31 cellular contexts compared by ENCODE assay signal in the genomic region with DNA sequence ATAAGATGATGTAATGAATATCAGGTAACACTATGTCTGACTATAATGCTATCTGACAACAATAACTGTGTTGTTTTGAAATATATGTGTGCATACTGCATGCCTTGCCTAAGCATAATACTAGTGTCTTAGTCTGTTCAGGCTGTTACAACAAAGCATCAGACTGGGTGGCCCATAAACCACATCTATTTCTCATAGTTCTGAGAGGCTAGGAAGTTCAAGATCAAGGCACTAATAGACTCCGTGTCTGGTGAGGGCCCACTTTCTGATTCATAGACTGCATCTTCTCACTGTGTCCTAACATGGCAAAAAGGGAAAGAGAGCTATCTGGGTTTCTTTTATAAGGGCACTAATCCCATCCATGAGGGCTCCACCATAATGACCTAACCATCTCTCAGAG.
DNase-seq lines count a peak whose midpoint lies in the region; ATAC-seq, FAIRE-seq and TF ChIP-seq lines count a peak whose summit lies in the region.
"Had no signal": no experiment of that assay in that cellular context is flagged by ENCODE, and none has a peak within 500 bp of the region (broad histone marks: within the 10 kb centered on the region; RNA-seq: fewer than 3 reads in every experiment).

No MANE protein-coding gene starts in this region.

- no peak overlapping the region for H3K27ac ChIP-seq in HepG2 (ENCODE audit: extremely low read length, insufficient read depth, low read length)
- H3K27ac ChIP-seq in right lobe of liver: no peak overlapping the region
- peak overlapping the region; percentile 14 for H3K27ac ChIP-seq in SJSA1
- H3K27ac ChIP-seq: 22Rv1; A549; BLaER1; BLaER1 treated with 17β-estradiol and CSF1 and Interleukin-3, amounts not matched to agents 10 nM and 100 nM; C4-2B had no signal

- H3K36me3 ChIP-seq in HepG2 (replicated peaks in 1 of 2; ENCODE audit: control insufficient read depth in 1 of 2, insufficient read depth in 2 of 2, low read length in 2 of 2) (no peaks in the 10 kb centered on the region), right lobe of liver (no peaks in the 10 kb centered on the region), SJSA1 (no peaks in the 10 kb centered on the region)
- H3K36me3 ChIP-seq: BE2C; BLaER1; BLaER1 treated with 17β-estradiol and CSF1 and Interleukin-3, amounts not matched to agents 10 nM and 100 nM had no signal

- H2AFZ ChIP-seq in HepG2 (ENCODE audit: low read length): no peak overlapping the region

- H3K9ac ChIP-seq in HepG2 (ENCODE audit: insufficient read depth, low read depth, low read length): no peak overlapping the region
- H3K9ac ChIP-seq: BLaER1; BLaER1 treated with 17β-estradiol and CSF1 and Interleukin-3, amounts not matched to agents 10 nM and 100 nM had no signal

- no peaks in the 10 kb centered on the region for H4K20me1 ChIP-seq in HepG2 (ENCODE audit: insufficient read depth, low read length)
- H4K20me1 ChIP-seq: BLaER1; BLaER1 treated with 17β-estradiol and CSF1 and Interleukin-3, amounts not matched to agents 10 nM and 100 nM had no signal

- no peaks in the 10 kb centered on the region for H3K4me1 ChIP-seq in HepG2 (ENCODE audit: insufficient read depth, low read length)
- no peaks in the 10 kb centered on the region for H3K4me1 ChIP-seq in right lobe of liver
- peaks cover 27% of the 10 kb centered on the region for H3K4me1 ChIP-seq in SJSA1 (replicated peaks)
- H3K4me1 ChIP-seq: A549; BE2C; BLaER1; BLaER1 treated with 17β-estradiol and CSF1 and Interleukin-3, amounts not matched to agents 10 nM and 100 nM; Caco-2 had no signal

- in situ Hi-C loops in HepG2 (cut with HindIII; ENCODE audit: extremely low pct_ligation_motif_present, low pct_unique_long_range_greater_than_20kb): no loop called here

- no TSS peak for BruUV-seq in HepG2 (replicated peaks; lab: Mats Ljungman, UMichigan)

- TF ChIP-seq POLR2A in HepG2 (IDR thresholded peaks at IDR 0.05; ENCODE audit: insufficient read depth in 1 of 2, low read depth in 2 of 2, low read length in 2 of 2): no peak
- TF ChIP-seq POLR2A in right lobe of liver (IDR thresholded peaks at IDR 0.05): no peak

- no peak for DNase-seq in HepG2 (ENCODE audit: low spot score)
- DNase-seq in right lobe of liver: no peak
- DNase-seq in SJSA1 (ENCODE audit: low read depth in 1 of 2, low spot score in 2 of 2): peak; percentile 58 to 62
- DNase-seq in T1000 (lab: John Stamatoyannopoulos, UW): no peak
- DNase-seq: 8988T; ACHN; AML-193; BE2C; C1 segment of cervical spinal cord; Caco-2; Calu3; CD4-positive, alpha-beta memory T cell; CD4-positive, alpha-beta T cell; CD4-positive, CD25-positive, alpha-beta regulatory T cell; CD8-positive, alpha-beta memory T cell; CD8-positive, alpha-beta T cell; COR-L47; DMS 273 treated with DMSO at 0.1 percent for 48 hours; DMS153; DMS53; DMS79; DMS79 treated with DMSO at 0.1 percent for 48 hours; DND-41; EL had no signal

- ATAC-seq in HepG2 (no peak), right lobe of liver (no peak)
- ATAC-seq: A549; CD8-positive, alpha-beta T cell had no signal

- intact Hi-C loops in HepG2 (cut with micrococcal nuclease; ENCODE audit: unreplicated experiment) (no loop called here), right lobe of liver (cut with DNase I) (no loop called here)

- WGBS in HepG2 (ENCODE audit: low lambda C conversion rate): 0% methylated on average over 1 of the region's 1 CpG
- 50% methylated on average over 1 of the region's 1 CpG for WGBS in right lobe of liver (ENCODE audit: insufficient coverage, low coverage, low lambda C conversion rate, missing lambda C conversion rate)

- no peak for TF ChIP-seq EP300 in HepG2 (IDR thresholded peaks at IDR 0.05; ENCODE audit: low read depth in 2 of 2, low read length in 2 of 2)
- no peak for TF ChIP-seq EP300 in HepG2 (CRISPR knock-in tag; IDR thresholded peaks at IDR 0.05; ENCODE audit: borderline replicate concordance)

- H3K9me3 ChIP-seq in HepG2 (ENCODE audit: low read length) (no peaks in the 10 kb centered on the region), right lobe of liver (no peaks in the 10 kb centered on the region), SJSA1 (replicated peaks) (no peaks in the 10 kb centered on the region)
- H3K9me3 ChIP-seq: A549; BE2C; BLaER1; BLaER1 treated with 17β-estradiol and CSF1 and Interleukin-3, amounts not matched to agents 10 nM and 100 nM; Caco-2 had no signal

- H3K79me2 ChIP-seq in HepG2 (ENCODE audit: insufficient read depth, low read length): no peaks in the 10 kb centered on the region

- no peak overlapping the region for H3K4me2 ChIP-seq in HepG2 (ENCODE audit: low read depth, low read length)
- H3K4me2 ChIP-seq: A549; BLaER1; BLaER1 treated with 17β-estradiol and CSF1 and Interleukin-3, amounts not matched to agents 10 nM and 100 nM had no signal

- no peak for TF ChIP-seq RAD21 in HepG2 (CRISPR knock-in tag; IDR thresholded peaks at IDR 0.05)

- H3K4me3 ChIP-seq in HepG2 (replicated peaks in 1 of 3; ENCODE audit: insufficient read depth in 1 of 3, low read depth in 2 of 3, low read length in 3 of 3) (no peak overlapping the region), right lobe of liver (no peak overlapping the region), SJSA1 (no peak overlapping the region)
- H3K4me3 ChIP-seq: A549; BLaER1; BLaER1 treated with 17β-estradiol and CSF1 and Interleukin-3, amounts not matched to agents 10 nM and 100 nM had no signal

- H3K27me3 ChIP-seq in HepG2 (ENCODE audit: control insufficient read depth in 1 of 2, insufficient read depth in 2 of 2, low read length in 2 of 2): no peaks in the 10 kb centered on the region
- H3K27me3 ChIP-seq in right lobe of liver: no peaks in the 10 kb centered on the region
- H3K27me3 ChIP-seq in SJSA1 (replicated peaks): no peaks in the 10 kb centered on the region
- H3K27me3 ChIP-seq: BE2C; BLaER1; BLaER1 treated with 17β-estradiol and CSF1 and Interleukin-3, amounts not matched to agents 10 nM and 100 nM had no signal

- FAIRE-seq in HepG2 (lab: Jason Lieb, UNC): no peak
- FAIRE-seq: A204.1, D721Med had no signal

- POLR2A ChIA-PET in HepG2 (lab: Yijun Ruan, JAX): no interaction called here

- TF ChIP-seq CTCF in HepG2 (CRISPR knock-in tag; IDR thresholded peaks at IDR 0.05) (no peak), right lobe of liver (IDR thresholded peaks at IDR 0.05) (no peak)

- CTCF ChIA-PET in HepG2 (lab: Yijun Ruan, JAX; ENCODE audit: low intra/inter-chr PET ratio, low total read pairs): no interaction called here

TF ChIP-seq in HepG2, 621 proteins besides CTCF, POLR2A, EP300 and RAD21:
- TF ChIP-seq ATF7 (IDR thresholded peaks at IDR 0.05): peak; percentile 46; the same call in 1 of the 2 replicates
- TF ChIP-seq ATF7 (CRISPR knock-in tag; IDR thresholded peaks at IDR 0.05): no peak
- no peak for TF ChIP-seq ZNF451 (CRISPR knock-in tag; IDR thresholded peaks at IDR 0.05)

Comparison
In these comparisons a context has a peak if more than half of its experiments do, and no peak if none do; other contexts are left out.
1. DNase-seq: peak in SJSA1 (2 of 2); none in HepG2 (single experiment), right lobe of liver (0 of 3) and T1000 (single experiment).